1 cellular context compared by ENCODE assay signal in genomic region chr7:36019538-36019937, GRCh38.
TF ChIP-seq lines count a peak whose summit lies in the region.

No MANE protein-coding gene starts in this region.

TF ChIP-seq in H1, 55 proteins besides CTCF, POLR2A, EP300 and RAD21 (continued from another document):
- TF ChIP-seq USF2 (IDR thresholded peaks at IDR 0.05; ENCODE audit: low read length): no peak
- TF ChIP-seq BCL11A (IDR thresholded peaks at IDR 0.05; ENCODE audit: low read depth in 2 of 2, low read length in 2 of 2): no peak
- TF ChIP-seq RNF2 (IDR thresholded peaks at IDR 0.05; ENCODE audit: borderline replicate concordance, low read depth, low read length, missing control alignments, poor library complexity, severe bottlenecking): no peak
- no peak for TF ChIP-seq CTBP2 (IDR thresholded peaks at IDR 0.05; ENCODE audit: borderline replicate concordance, insufficient read depth, insufficient read length, low read length)
- no peak for TF ChIP-seq GTF2F1 (IDR thresholded peaks at IDR 0.05; ENCODE audit: borderline replicate concordance, low read depth, low read length)
- no peak for TF ChIP-seq TAF1 (IDR thresholded peaks at IDR 0.05; ENCODE audit: low read depth, low read length)
- no peak for TF ChIP-seq KDM4A (IDR thresholded peaks at IDR 0.05; ENCODE audit: low read depth, low read length, severe bottlenecking)
- TF ChIP-seq SIRT6 (IDR thresholded peaks at IDR 0.05; ENCODE audit: low read length): no peak
- TF ChIP-seq SUZ12 (IDR thresholded peaks at IDR 0.05; ENCODE audit: low read length): no peak
- no peak for TF ChIP-seq RFX5 (IDR thresholded peaks at IDR 0.05; ENCODE audit: borderline replicate concordance, low read depth, low read length)
- no peak for TF ChIP-seq TAF7 (optimal IDR thresholded peaks at IDR 0.05; ENCODE audit: borderline replicate concordance, low read depth, low read length)
- no peak for TF ChIP-seq CBX5 (IDR thresholded peaks at IDR 0.05; ENCODE audit: low read depth, low read length)
- TF ChIP-seq E2F6 (IDR thresholded peaks at IDR 0.05): no peak
- no peak for TF ChIP-seq CEBPB (IDR thresholded peaks at IDR 0.05; ENCODE audit: low read depth, low read length)
- TF ChIP-seq BRCA1 (IDR thresholded peaks at IDR 0.05; ENCODE audit: low read depth, low read length): no peak
- no peak for TF ChIP-seq SP4 (IDR thresholded peaks at IDR 0.05; ENCODE audit: low read length)
